In the genomic region with DNA sequence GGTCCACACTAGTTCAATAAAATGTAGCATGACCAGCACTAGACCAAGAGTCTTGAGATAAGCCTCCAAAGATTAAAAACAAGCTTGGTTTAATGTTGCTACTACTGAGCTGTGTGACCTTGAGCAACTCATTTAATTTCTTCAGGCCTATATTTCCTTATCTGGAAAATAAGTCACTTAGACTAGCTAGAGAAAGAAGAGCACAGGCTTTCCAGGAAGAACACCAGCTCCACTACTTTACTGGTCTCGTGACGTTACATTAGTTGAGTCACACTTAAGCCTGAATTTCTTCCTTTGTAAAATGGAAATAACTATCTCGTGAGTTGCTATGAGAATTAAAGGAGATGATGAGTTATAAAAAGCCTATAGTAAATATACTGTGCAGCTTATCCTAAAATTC, we compare ENCODE assay signal across 15 cellular contexts. TPM values are rescaled to one million over a fixed set of nuclear protein-coding genes. Genes with fewer than 3 reads are reported as not detected.
A peak's percentile ranks its signal among the peaks of the same experiment; 100 is the strongest.
DNase-seq lines count a peak whose midpoint lies in the region; ATAC-seq and TF ChIP-seq lines count a peak whose summit lies in the region.
"Had no signal": no experiment of that assay in that cellular context is flagged by ENCODE, and none has a peak within 500 bp of the region (broad histone marks: within the 10 kb centered on the region; RNA-seq: fewer than 3 reads in every experiment).

No MANE protein-coding gene starts in this region.

- H3K27me3 ChIP-seq in CD4-positive, alpha-beta T cell (ENCODE audit: control insufficient read depth, insufficient read depth, low read length) = no peaks in the 10 kb centered on the region
- H3K27me3 ChIP-seq in body of pancreas (no peaks in the 10 kb centered on the region), MG63 (no peaks in the 10 kb centered on the region)
- H3K27me3 ChIP-seq: breast epithelium, esophagus squamous epithelium, neutrophil had no signal

- TF ChIP-seq POLR2A in erythroblast (IDR thresholded peaks at IDR 0.05; ENCODE audit: low read length) (no peak), body of pancreas (IDR thresholded peaks at IDR 0.05) (no peak)

- H3K36me3 ChIP-seq in body of pancreas (replicated peaks in 1 of 2; ENCODE audit: insufficient read depth in 1 of 2, low read depth in 2 of 2) (peaks cover 0 to 5% of the 10 kb centered on the region in 2 donors), MG63 (peaks cover 71% of the 10 kb centered on the region)
- H3K36me3 ChIP-seq: breast epithelium had no signal

- CTCF ChIA-PET in CD4-positive, alpha-beta T cell (lab: Charles Lee) = no interaction called here

- H3K4me3 Mint-ChIP-seq in CD4-positive, alpha-beta T cell = peak overlapping the region; percentile 6
- peak overlapping the region; percentile 1 for H3K4me3 Mint-ChIP-seq in neural crest cell

- POLR2A ChIA-PET in CD4-positive, alpha-beta T cell (lab: Charles Lee) = interaction anchor here (0.9 kb wide), 1 partner anchor 15 kb away, joined by 4 read pairs; no protein-coding TSS in a partner anchor

- no peak for TF ChIP-seq CTCF in CD4-positive, alpha-beta T cell (IDR thresholded peaks at IDR 0.05)
- no peak for TF ChIP-seq CTCF in neural crest cell (conservative IDR thresholded peaks at IDR 0.05)
- TF ChIP-seq CTCF in body of pancreas (IDR thresholded peaks at IDR 0.05) = no peak

- H3K27me3 Mint-ChIP-seq in CD4-positive, alpha-beta T cell = no peaks in the 10 kb centered on the region
- no peaks in the 10 kb centered on the region for H3K27me3 Mint-ChIP-seq in neural crest cell (ENCODE audit: low read depth)

- no peak overlapping the region for H3K4me3 ChIP-seq in body of pancreas
- no peak overlapping the region for H3K4me3 ChIP-seq in MG63
- H3K4me3 ChIP-seq: breast epithelium, esophagus squamous epithelium had no signal

- H3K9me3 ChIP-seq in CD4-positive, alpha-beta T cell (ENCODE audit: control insufficient read depth, low read length) = no peaks in the 10 kb centered on the region
- H3K9me3 ChIP-seq in body of pancreas (no peaks in the 10 kb centered on the region), MG63 (no peaks in the 10 kb centered on the region)
- H3K9me3 ChIP-seq: breast epithelium, esophagus squamous epithelium, neutrophil had no signal

- WGBS in body of pancreas, 2 donors = 57 to 65% methylated on average over 3 of the region's 3 CpGs

- H3K27ac Mint-ChIP-seq in CD4-positive, alpha-beta T cell = no peak overlapping the region
- no peak overlapping the region for H3K27ac Mint-ChIP-seq in neural crest cell (ENCODE audit: unreplicated experiment)

- DNase-seq in CD4-positive, alpha-beta T cell = no peak
- DNase-seq in OCI-M1 (lab: John Stamatoyannopoulos, UW) (peak; percentile 85), erythroblast (lab: John Stamatoyannopoulos, UW) (peak; percentile 21 to 32), neural crest cell (ENCODE audit: low read depth, low spot score) (no peak), iPS-NIHi11 (ENCODE audit: low spot score) (no peak), SK-N-DZ (ENCODE audit: low spot score) (no peak), body of pancreas (no peak), MG63 (no peak)
- DNase-seq: activated T-cell treated with anti-CD3 and anti-CD28 coated beads, Interleukin-2, amount 50 U/mL, for 48 hours; esophagus squamous epithelium; KBM-7; Right ventricle myocardium superior; stimulated activated CD4-positive, alpha-beta T cell treated with anti-CD3 and anti-CD28 coated beads, Interleukin-15, amount 100 ng/mL, for 24 hours had no signal

- peaks cover 80% of the 10 kb centered on the region for H3K36me3 Mint-ChIP-seq in CD4-positive, alpha-beta T cell (ENCODE audit: low read depth)
- peaks cover 7% of the 10 kb centered on the region for H3K36me3 Mint-ChIP-seq in neural crest cell (ENCODE audit: low read depth)

- peaks cover 63% of the 10 kb centered on the region for H3K4me1 Mint-ChIP-seq in CD4-positive, alpha-beta T cell (ENCODE audit: low read depth)
- peaks cover 17% of the 10 kb centered on the region for H3K4me1 Mint-ChIP-seq in neural crest cell

- H3K9me3 Mint-ChIP-seq in CD4-positive, alpha-beta T cell = no peaks in the 10 kb centered on the region
- no peaks in the 10 kb centered on the region for H3K9me3 Mint-ChIP-seq in neural crest cell

- intact Hi-C loops in CD4-positive, alpha-beta T cell (cut with DNase I, micrococcal nuclease) = no loop called here
- intact Hi-C loops in body of pancreas (cut with DNase I) = no loop called here

- no peak for ATAC-seq in CD4-positive, alpha-beta T cell (ENCODE audit: poor library complexity)
- ATAC-seq in body of pancreas = no peak

- H3K4me1 ChIP-seq in body of pancreas = peaks cover 45% of the 10 kb centered on the region

- no peak overlapping the region for H3K27ac ChIP-seq in CD4-positive, alpha-beta T cell (ENCODE audit: low read depth, low read length)
- peak overlapping the region in 2 of 4 donors; percentile 29 to 52 for H3K27ac ChIP-seq in body of pancreas
- H3K27ac ChIP-seq: breast epithelium, esophagus squamous epithelium, neutrophil had no signal

RNA-seq across cellular contexts. Expression of a gene that starts 5.4 kb away (rescaled TPM):
- 100 to 1,000 TPM in 1 of 2 experiments, 10 to 100 TPM in 1; 94.8 to 107 TPM for total RNA-seq in CD4-positive, alpha-beta T cell
- total RNA-seq in neural crest cell = 39.1 and 41.7 TPM in 2 replicates
- polyA plus RNA-seq in SK-N-DZ (2014; cell fraction: cytosol; rRNA removed) = 12.2 and 13.6 TPM in 2 replicates
- polyA plus RNA-seq in SK-N-DZ (2014; cell fraction: nucleus; rRNA removed) = 5.8 and 9.7 TPM in 2 replicates
- total RNA-seq in body of pancreas = 10 to 100 TPM; 21.0 to 34.6 TPM
- 13.0 and 32.3 TPM in 2 replicates for total RNA-seq in MG63 (2014; rRNA removed; shearing (Covaris generic); ENCODE audit: low replicate concordance)

Comparison
In these comparisons a context has a peak if more than half of its experiments do, and no peak if none do; other contexts are left out.
1. DNase-seq: peak in OCI-M1 (single experiment) and erythroblast (2 of 2); none in CD4-positive, alpha-beta T cell (0 of 10), neural crest cell (single experiment), iPS-NIHi11 (single experiment), SK-N-DZ (single experiment), body of pancreas (0 of 4) and MG63 (single experiment).